Comparison of ENCODE assay signal across 1 cellular context in genomic region chr1:206952182-206952581, GRCh38.
TF ChIP-seq lines count a peak whose summit lies in the region.

No MANE protein-coding gene starts in this region.

TF ChIP-seq in GM23338, 12 proteins besides CTCF, POLR2A, EP300 and RAD21 (continued from another document):
- TF ChIP-seq ZNF462 (CRISPR knock-in tag; IDR thresholded peaks at IDR 0.05) (no peak), EZH2phosphoT487 (IDR thresholded peaks at IDR 0.05; ENCODE audit: unreplicated experiment) (no peak), STAT1 (IDR thresholded peaks at IDR 0.05; ENCODE audit: unreplicated experiment) (no peak), ZNF114 (CRISPR knock-in tag; IDR thresholded peaks at IDR 0.05) (no peak), NANOG (IDR thresholded peaks at IDR 0.05; ENCODE audit: borderline replicate concordance) (no peak), ETS1 (IDR thresholded peaks at IDR 0.05) (no peak), CREB1 (CRISPR knock-in tag; IDR thresholded peaks at IDR 0.05; ENCODE audit: low read depth) (no peak), ZNF331 (CRISPR knock-in tag; IDR thresholded peaks at IDR 0.05; ENCODE audit: low read depth) (no peak), JUNB (IDR thresholded peaks at IDR 0.05; ENCODE audit: unreplicated experiment) (no peak), REST (IDR thresholded peaks at IDR 0.05; ENCODE audit: unreplicated experiment) (no peak)
